14 cellular contexts compared by ENCODE assay signal in genomic region chr22:47835726-47836125, GRCh38.
DNase-seq lines count a peak whose midpoint lies in the region; ATAC-seq, FAIRE-seq and TF ChIP-seq lines count a peak whose summit lies in the region.
"Had no signal": no experiment of that assay in that cellular context is flagged by ENCODE, and none has a peak within 500 bp of the region (broad histone marks: within the 10 kb centered on the region; RNA-seq: fewer than 3 reads in every experiment).

No MANE protein-coding gene starts in this region.

- DNase-seq in DMS79 (lab: John Stamatoyannopoulos, UW) (peak; percentile 27), M059J (ENCODE audit: low read depth) (peak; percentile 95), bronchial epithelial cell (ENCODE audit: low read depth) (peak; percentile 74), myocyte (ENCODE audit: low read depth) (peak; percentile 78), GF-D8 (lab: John Stamatoyannopoulos, UW) (no peak)
- DNase-seq: activated T-cell treated with anti-CD3 and anti-CD28 coated beads, Interleukin-2, amount 50 U/mL, for 1 hour; CD4-positive, alpha-beta memory T cell; left cardiac atrium; Right ventricle myocardium superior had no signal

- no peak for TF ChIP-seq CTCF in bronchial epithelial cell (IDR thresholded peaks at IDR 0.05; ENCODE audit: insufficient read depth, low read length, severe bottlenecking)

- H3K4me3 ChIP-seq in bronchial epithelial cell (ENCODE audit: low read depth, low read length), result no peak overlapping the region
- H3K4me3 ChIP-seq: esophagus muscularis mucosa had no signal

- no peaks in the 10 kb centered on the region for H3K27me3 ChIP-seq in bronchial epithelial cell (ENCODE audit: control insufficient read depth, insufficient read depth, low read length)

- ATAC-seq in GM21367 (IDR thresholded peaks at IDR 0.05; ENCODE audit: unreplicated experiment), result no peak
- no peak for ATAC-seq in GM21529 (IDR thresholded peaks at IDR 0.05; ENCODE audit: unreplicated experiment)
- no peak for ATAC-seq in GM21717 (IDR thresholded peaks at IDR 0.05; ENCODE audit: unreplicated experiment)
- ATAC-seq: activated CD4-positive, CD25-positive, alpha-beta regulatory T cell treated with anti-CD3 and anti-CD28 coated beads, Interleukin-2, amount 50 U/mL, for 24 hours; left cardiac atrium had no signal

- no peak for FAIRE-seq in bronchial epithelial cell (lab: Jason Lieb, UNC)

- no peaks in the 10 kb centered on the region for H3K36me3 ChIP-seq in bronchial epithelial cell (ENCODE audit: control insufficient read depth, insufficient read depth, low read length)
- H3K36me3 ChIP-seq: esophagus muscularis mucosa had no signal
